ENCODE assay signal across 8 cellular contexts in the genomic region with DNA sequence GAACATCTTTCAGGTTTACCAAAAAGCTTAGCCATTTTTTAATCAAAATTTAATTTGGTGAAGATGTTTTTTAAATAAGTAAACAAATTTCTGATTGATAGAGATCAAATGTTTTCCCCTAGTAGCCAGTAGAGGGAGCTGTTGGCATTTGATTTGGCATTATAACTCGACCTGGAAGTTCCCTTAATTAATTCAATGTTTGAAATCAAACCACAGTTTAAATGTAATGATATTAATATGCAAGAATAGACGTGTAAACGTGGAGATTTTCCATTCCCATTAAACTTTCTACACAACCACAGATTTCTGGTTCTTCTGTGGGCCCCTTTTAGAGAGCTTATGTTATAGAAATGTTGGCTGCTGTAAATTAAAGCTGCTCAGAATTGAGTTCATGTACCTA.
DNase-seq lines count a peak whose midpoint lies in the region; ATAC-seq and TF ChIP-seq lines count a peak whose summit lies in the region.

No MANE protein-coding gene starts in this region.

- H3K27me3 ChIP-seq in adrenal gland, result no peaks in the 10 kb centered on the region

- no peaks in the 10 kb centered on the region for H3K36me3 ChIP-seq in adrenal gland (replicated peaks in 1 of 2)

- POLR2A ChIA-PET in activated CD4-positive, alpha-beta T cell treated with anti-CD3 and anti-CD28 coated beads, Interleukin-2, amount 10 ng/mL, durations not matched to agents 7 days and 5 days (lab: Charles Lee), result no interaction called here

- no peaks in the 10 kb centered on the region for H3K9me3 ChIP-seq in adrenal gland (replicated peaks in 1 of 3)

- H3K4me1 Mint-ChIP-seq in activated CD4-positive, alpha-beta T cell treated with anti-CD3 and anti-CD28 coated beads, Interleukin-2, amount 10 ng/mL, durations not matched to agents 7 days and 5 days, result no peaks in the 10 kb centered on the region

- DNase-seq in activated CD4-positive, alpha-beta T cell treated with anti-CD3 and anti-CD28 coated beads, Interleukin-2, amount 10 ng/mL, durations not matched to agents 7 days and 5 days, result peak; percentile 9
- DNase-seq in activated CD4-positive, alpha-beta T cell treated with anti-CD3 and anti-CD28 coated beads for 4 hours, result no peak
- DNase-seq in NCI-H2081 (lab: John Stamatoyannopoulos, UW) (peak; percentile 75 to 83), adrenal gland (no peak), hepatic stellate cell (ENCODE audit: low spot score) (peak; percentile 13), superior temporal gyrus (ENCODE audit: extremely low spot score) (peak; percentile 92)

- H3K27ac Mint-ChIP-seq in activated CD4-positive, alpha-beta T cell treated with anti-CD3 and anti-CD28 coated beads, Interleukin-2, amount 10 ng/mL, durations not matched to agents 7 days and 5 days, result no peak overlapping the region

- no peak overlapping the region for H3K4me3 Mint-ChIP-seq in activated CD4-positive, alpha-beta T cell treated with anti-CD3 and anti-CD28 coated beads, Interleukin-2, amount 10 ng/mL, durations not matched to agents 7 days and 5 days

- no peak overlapping the region for H3K27ac ChIP-seq in adrenal gland

- no peak overlapping the region for H3K4me3 ChIP-seq in adrenal gland

- intact Hi-C loops in adrenal gland (cut with DNase I), result loop anchor here in 1 of 2 donors (5.0 to 10.0 kb wide), 2 partner anchors 73 to 925 kb away; no protein-coding TSS in a partner anchor

- CTCF ChIA-PET in activated CD4-positive, alpha-beta T cell treated with anti-CD3 and anti-CD28 coated beads, Interleukin-2, amount 10 ng/mL, durations not matched to agents 7 days and 5 days (lab: Charles Lee), result interaction anchor here (0.6 to 2.4 kb wide), 5 partner anchors 15 to 965 kb away, joined by 3 to 9 read pairs (median 3); no protein-coding TSS in a partner anchor

- WGBS in adrenal gland, 4 donors, result 0 to 2% (median 0%) methylated on average over 3 of the region's 3 CpGs

- H3K9me3 Mint-ChIP-seq in activated CD4-positive, alpha-beta T cell treated with anti-CD3 and anti-CD28 coated beads, Interleukin-2, amount 10 ng/mL, durations not matched to agents 7 days and 5 days, result no peaks in the 10 kb centered on the region

- TF ChIP-seq POLR2A in adrenal gland (IDR thresholded peaks at IDR 0.05), result no peak

- H3K27me3 Mint-ChIP-seq in activated CD4-positive, alpha-beta T cell treated with anti-CD3 and anti-CD28 coated beads, Interleukin-2, amount 10 ng/mL, durations not matched to agents 7 days and 5 days, result no peaks in the 10 kb centered on the region

- H3K36me3 Mint-ChIP-seq in activated CD4-positive, alpha-beta T cell treated with anti-CD3 and anti-CD28 coated beads, Interleukin-2, amount 10 ng/mL, durations not matched to agents 7 days and 5 days (ENCODE audit: low read depth), result no peaks in the 10 kb centered on the region

- H3K4me1 ChIP-seq in adrenal gland (replicated peaks in 1 of 2), result no peaks in the 10 kb centered on the region

- peak; percentile 55 to 75 (median 68) for TF ChIP-seq CTCF in adrenal gland (IDR thresholded peaks at IDR 0.05)

- ATAC-seq in GM18873 (IDR thresholded peaks at IDR 0.05; ENCODE audit: low FRiP score, unreplicated experiment) (no peak), GM21619 (IDR thresholded peaks at IDR 0.05; ENCODE audit: unreplicated experiment) (no peak)

Comparison
In these comparisons a context has a peak if more than half of its experiments do, and no peak if none do; other contexts are left out.
1. DNase-seq: peak in activated CD4-positive, alpha-beta T cell treated with anti-CD3 and anti-CD28 coated beads, Interleukin-2, amount 10 ng/mL, durations not matched to agents 7 days and 5 days (single experiment), NCI-H2081 (2 of 2), hepatic stellate cell (single experiment) and superior temporal gyrus (single experiment); none in activated CD4-positive, alpha-beta T cell treated with anti-CD3 and anti-CD28 coated beads for 4 hours (0 of 2) and adrenal gland (0 of 7).